ENCODE assay signal across 1 cellular context in genomic region chr3:138947303-138948121, GRCh38.
TF ChIP-seq lines count a peak whose summit lies in the region.

No MANE protein-coding gene starts in this region.

TF ChIP-seq in H1, 55 proteins besides CTCF, POLR2A, EP300 and RAD21:
- peak; percentile 1 for TF ChIP-seq SUZ12 (IDR thresholded peaks at IDR 0.05; ENCODE audit: low read length)
- TF ChIP-seq ASH2L (IDR thresholded peaks at IDR 0.05; ENCODE audit: low read length) = peak; percentile 11
- no peak for TF ChIP-seq SIRT6 (IDR thresholded peaks at IDR 0.05; ENCODE audit: low read length)
- TF ChIP-seq POLR2AphosphoS5 (IDR thresholded peaks at IDR 0.05; ENCODE audit: low read depth, low read length) = no peak; the same call in 1 of the 2 replicates
- peak; percentile 14 for TF ChIP-seq EZH2 (IDR thresholded peaks at IDR 0.05; ENCODE audit: low read depth, low read length, severe bottlenecking)
